20 cellular contexts compared by ENCODE assay signal in the genomic region with DNA sequence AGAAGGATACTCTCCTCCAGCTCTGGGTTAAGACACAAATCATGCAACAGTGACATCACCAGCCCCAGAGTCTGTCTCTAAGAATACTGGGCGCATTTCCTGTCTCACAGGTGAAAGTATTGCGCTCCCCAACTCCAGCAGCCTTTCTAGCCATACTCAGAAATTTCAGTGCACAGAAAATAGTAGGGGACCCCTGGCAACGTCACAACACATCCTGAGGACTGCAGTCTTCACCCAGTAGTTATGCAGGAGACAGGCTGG.
DNase-seq lines count a peak whose midpoint lies in the region; ATAC-seq, FAIRE-seq and TF ChIP-seq lines count a peak whose summit lies in the region.
"Had no signal": no experiment of that assay in that cellular context is flagged by ENCODE, and none has a peak within 500 bp of the region (broad histone marks: within the 10 kb centered on the region; RNA-seq: fewer than 3 reads in every experiment).

No MANE protein-coding gene starts in this region.

- FAIRE-seq in GM12878 (lab: Jason Lieb, UNC), result no peak
- FAIRE-seq: K562, RCC 7860 had no signal

- no peaks in the 10 kb centered on the region for H4K20me1 ChIP-seq in GM12878 (ENCODE audit: control insufficient read depth, insufficient read depth)

- TF ChIP-seq CTCF in GM12878 (IDR thresholded peaks at IDR 0.05 in 2 of 3, conservative IDR thresholded peaks at IDR 0.05 in 1 of 3; ENCODE audit: control insufficient read depth in 2 of 3, extremely low read depth in 1 of 3, insufficient read depth in 1 of 3, low read depth in 3 of 3, low read length in 3 of 3), result no peak
- TF ChIP-seq CTCF in heart right ventricle (IDR thresholded peaks at IDR 0.05), result no peak

- H3K36me3 ChIP-seq in GM12878 (ENCODE audit: control insufficient read depth in 2 of 2, insufficient read depth in 2 of 2, low read length in 1 of 2) (no peaks in the 10 kb centered on the region), heart right ventricle (peaks cover 0 to 35% (median 0%) of the 10 kb centered on the region in 9 donors)

- no TSS peak for BruUV-seq in GM12878 (replicated peaks; lab: Mats Ljungman, UMichigan)

- POLR2A ChIA-PET in GM12878 (lab: Charles Lee), result no interaction called here

- H3K27ac ChIP-seq in GM12878 (ENCODE audit: control insufficient read depth, insufficient read depth) (peak overlapping the region; percentile 32; the same call in 1 of the 2 replicates), layer of hippocampus (ENCODE audit: low read depth, low read length) (peak overlapping the region; percentile 56), substantia nigra (ENCODE audit: low read depth, low read length, poor library complexity, severe bottlenecking) (peak overlapping the region; percentile 47), heart right ventricle (peak overlapping the region in 1 of 10 donors; percentile 21)
- H3K27ac ChIP-seq: 22Rv1, GM23248 had no signal

- H3K79me2 ChIP-seq in GM12878 (ENCODE audit: control insufficient read depth, insufficient read depth, low read length), result no peaks in the 10 kb centered on the region

- no peak for TF ChIP-seq EP300 in GM12878 (IDR thresholded peaks at IDR 0.05; ENCODE audit: borderline replicate concordance in 1 of 2, control insufficient read depth in 1 of 2, low read depth in 2 of 2, low read length in 2 of 2)

- RAD21 ChIA-PET in GM12878 (lab: Charles Lee; ENCODE audit: unreplicated experiment), result no interaction called here

- CTCF ChIA-PET in GM12878 (lab: Yijun Ruan, JAX), result no interaction called here

- H3K9me3 ChIP-seq in GM12878 (replicated peaks; ENCODE audit: control insufficient read depth, insufficient read depth, low read length) (no peaks in the 10 kb centered on the region), heart right ventricle (no peaks in the 10 kb centered on the region)
- H3K9me3 ChIP-seq: Caco-2 had no signal

- in situ Hi-C loops in GM12878 (cut with MboI), result loop anchor here (25.0 kb wide), 1 partner anchor 1064 kb away; a partner anchor contains a TSS

- intact Hi-C loops in GM12878 (cut with micrococcal nuclease; ENCODE audit: unreplicated experiment), result no loop called here
- intact Hi-C loops in heart right ventricle (cut with DNase I), result no loop called here

- TF ChIP-seq RAD21 in GM12878 (IDR thresholded peaks at IDR 0.05; ENCODE audit: insufficient read depth, low read depth, low read length), result no peak

- H3K4me1 ChIP-seq in GM12878 (ENCODE audit: control insufficient read depth, insufficient read depth, low read length), result peaks cover 4% of the 10 kb centered on the region; the same call in 1 of the 2 replicates
- peaks cover 5 to 66% (median 13%) of the 10 kb centered on the region in 9 donors for H3K4me1 ChIP-seq in heart right ventricle
- H3K4me1 ChIP-seq: Caco-2 had no signal

- H3K4me3 ChIP-seq in GM12878 (no peak overlapping the region), heart right ventricle (no peak overlapping the region)
- H3K4me3 ChIP-seq: GM23248, K562 had no signal

- H3K9ac ChIP-seq in GM12878 (ENCODE audit: control insufficient read depth, insufficient read depth, low read length), result no peak overlapping the region
- H3K9ac ChIP-seq: GM23248 had no signal

- H3K27me3 ChIP-seq in GM12878 (replicated peaks in 1 of 2; ENCODE audit: control insufficient read depth in 2 of 2, insufficient read depth in 2 of 2, low read length in 1 of 2), result no peaks in the 10 kb centered on the region
- no peaks in the 10 kb centered on the region for H3K27me3 ChIP-seq in layer of hippocampus (ENCODE audit: control insufficient read depth, insufficient read depth, low read length)
- no peaks in the 10 kb centered on the region for H3K27me3 ChIP-seq in heart right ventricle

- SMC1A ChIA-PET in GM12878 (lab: Charles Lee; ENCODE audit: uncharacterized antibody, unreplicated experiment), result interaction anchor here (0.9 to 2.4 kb wide), 2 partner anchors 10 to 199 kb away, joined by 3 to 6 read pairs; no protein-coding TSS in a partner anchor

- no peak for TF ChIP-seq POLR2A in GM12878 (IDR thresholded peaks at IDR 0.05; ENCODE audit: low read depth, low read length)

- WGBS in GM12878 (ENCODE audit: insufficient coverage, insufficient replicate concordance, low lambda C conversion rate, missing lambda C conversion rate), result 53% methylated on average over 3 of the region's 3 CpGs
- WGBS in heart right ventricle, 2 donors, result 81 to 86% methylated on average over 3 of the region's 3 CpGs

- ATAC-seq in GM12878 (no peak; the same call in 2 of the 3 replicates), GM19463 (IDR thresholded peaks at IDR 0.05; ENCODE audit: unreplicated experiment) (no peak), heart right ventricle (no peak)
- ATAC-seq: HCT116, K562, Right ventricle myocardium inferior had no signal

- DNase-seq in DMS 273 (lab: John Stamatoyannopoulos, UW; ENCODE audit: unreplicated experiment) (peak; percentile 25), DMS 273 treated with DMSO at 0.1 percent for 48 hours (lab: John Stamatoyannopoulos, UW) (no peak), GM12878 (ENCODE audit: low read depth, low spot score) (no peak), substantia nigra (lab: John Stamatoyannopoulos, UW) (no peak), heart right ventricle (no peak), C1 segment of cervical spinal cord (lab: John Stamatoyannopoulos, UW) (no peak)
- DNase-seq: AML-193; Caco-2; CD4-positive, alpha-beta T cell; GM23248; NCI-H1694 treated with DMSO at 0.1 percent for 48 hours; NCI-H510A; NCI-H748 treated with DMSO at 0.1 percent for 48 hours had no signal

- peak overlapping the region; percentile 41; the same call in 1 of the 2 replicates for H3K4me2 ChIP-seq in GM12878 (ENCODE audit: control insufficient read depth, insufficient read depth)

- no peak overlapping the region for H2AFZ ChIP-seq in GM12878 (ENCODE audit: control insufficient read depth, low read depth, low read length)
- H2AFZ ChIP-seq: GM23248 had no signal

TF ChIP-seq in GM12878, 131 proteins besides CTCF, POLR2A, EP300 and RAD21:
- TF ChIP-seq EED (IDR thresholded peaks at IDR 0.05; ENCODE audit: low read depth) (peak; percentile 36; the same call in 1 of the 2 replicates), CEBPB (IDR thresholded peaks at IDR 0.05; ENCODE audit: borderline replicate concordance in 1 of 2, low read depth in 2 of 2, low read length in 2 of 2) (no peak), POLR2AphosphoS5 (IDR thresholded peaks at IDR 0.05; ENCODE audit: low read length) (no peak), MEF2B (IDR thresholded peaks at IDR 0.05; ENCODE audit: partially characterized antibody, poor library complexity, severe bottlenecking) (no peak), PAX8 (IDR thresholded peaks at IDR 0.05) (no peak), KDM1A (IDR thresholded peaks at IDR 0.05; ENCODE audit: borderline replicate concordance) (no peak), CREB1 (IDR thresholded peaks at IDR 0.05; ENCODE audit: low read depth) (peak; percentile 50; the same call in 1 of the 2 replicates)
